Comparison of ENCODE assay signal across 22 cellular contexts in the genomic region with DNA sequence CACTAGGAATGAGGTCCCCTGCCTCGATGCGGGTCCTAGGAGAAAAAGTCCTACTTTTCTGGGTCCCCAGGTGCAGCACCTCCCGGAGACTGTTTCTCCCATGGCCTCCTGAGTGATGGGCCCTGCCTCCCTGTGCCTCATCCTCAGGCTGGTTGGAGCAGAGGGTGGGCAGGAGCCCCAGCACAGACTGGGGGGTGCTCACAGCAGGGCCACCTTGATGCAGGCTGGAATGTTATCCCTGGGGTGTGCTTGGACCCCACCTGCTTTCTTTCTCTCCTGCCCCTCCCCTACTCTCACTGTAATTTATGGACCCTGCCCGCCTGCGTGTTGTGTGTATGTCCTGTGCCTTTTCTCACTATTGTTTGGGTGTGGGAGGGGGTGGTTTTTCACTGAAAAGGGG. TPM values are rescaled to one million over a fixed set of nuclear protein-coding genes. Genes with fewer than 3 reads are reported as not detected.
"Had no signal": no experiment of that assay in that cellular context is flagged by ENCODE, and none has a peak within 500 bp of the region (broad histone marks: within the 10 kb centered on the region; RNA-seq: fewer than 3 reads in every experiment).

No MANE protein-coding gene starts in this region.

- DNase-seq: activated CD4-positive, alpha-beta T cell treated with anti-CD3 and anti-CD28 coated beads for 4 hours; activated CD8-positive, alpha-beta memory T cell treated with anti-CD3 and anti-CD28 coated beads for 24 hours; activated naive CD4-positive, alpha-beta T cell; activated naive CD8-positive, alpha-beta T cell treated with anti-CD3 and anti-CD28 coated beads, Interleukin-2, amount 50 U/mL, for 24 hours; aorta; cerebellar nuclear complex; effector CD8-positive, alpha-beta T cell; foreskin melanocyte; left ventricle myocardium superior; mesendoderm; natural killer cell; retina; stimulated activated CD4-positive, alpha-beta T cell treated with anti-CD3 and anti-CD28 coated beads, Interleukin-15, amount 100 ng/mL, for 24 hours; stimulated activated CD4-positive, alpha-beta T cell treated with anti-CD3 and anti-CD28 coated beads, Interleukin-4, amount 100 ng/mL, for 1 hour; stimulated activated naive CD8-positive, alpha-beta T cell treated with anti-CD3 and anti-CD28 coated beads, Interleukin-15, Interleukin-2, amounts not matched to agents 100 U/mL and 50 U/mL, for 24 hours; transverse colon had no signal

- H3K4me3 Mint-ChIP-seq: activated naive CD8-positive, alpha-beta T cell treated with anti-CD3 and anti-CD28 coated beads, Interleukin-2, amount 50 U/mL, for 24 hours; activated T-helper 1 cell treated with anti-CD3 and anti-CD28 coated beads, Interleukin-12 subunit alpha, Interleukin-12 subunit beta, Interleukin-2, Interleukin-4 antibody, amounts not matched to agents 30 ng/mL and 10 ng/mL and 1 ng/mL, durations not matched to agents 14 hours and 24 hours and 36 hours; natural killer cell had no signal

- H3K27ac Mint-ChIP-seq: activated naive CD8-positive, alpha-beta T cell treated with anti-CD3 and anti-CD28 coated beads, Interleukin-2, amount 50 U/mL, for 24 hours had no signal

- H3K36me3 Mint-ChIP-seq: natural killer cell had no signal

- H3K4me3 ChIP-seq: transverse colon, vagina had no signal

- H3K9me3 Mint-ChIP-seq: activated naive CD8-positive, alpha-beta T cell treated with anti-CD3 and anti-CD28 coated beads, Interleukin-2, amount 50 U/mL, for 24 hours; activated T-helper 1 cell treated with anti-CD3 and anti-CD28 coated beads, Interleukin-12 subunit alpha, Interleukin-12 subunit beta, Interleukin-2, Interleukin-4 antibody, amounts not matched to agents 30 ng/mL and 10 ng/mL and 1 ng/mL, durations not matched to agents 14 hours and 24 hours and 36 hours; natural killer cell had no signal

- H3K9me3 ChIP-seq: neutrophil, transverse colon, vagina had no signal

- ATAC-seq: activated naive CD8-positive, alpha-beta T cell treated with anti-CD3 and anti-CD28 coated beads, Interleukin-2, amount 50 U/mL, for 24 hours; left ventricle myocardium superior; natural killer cell; stimulated activated naive CD8-positive, alpha-beta T cell treated with anti-CD3 and anti-CD28 coated beads, Interleukin-15, Interleukin-2, amounts not matched to agents 100 U/mL and 50 U/mL, for 24 hours had no signal

- H3K27ac ChIP-seq: epithelial cell of prostate, neutrophil, transverse colon, vagina had no signal

RNA-seq across cellular contexts. Expression of a gene that starts 8.1 kb away (rescaled TPM):
- total RNA-seq: aorta, fibroblast of lung, kidney epithelial cell, vagina had no signal
- polyA plus RNA-seq: aorta, fibroblast of lung had no signal

RNA-seq across cellular contexts. Expression of a gene that starts 19.8 kb away (rescaled TPM):
- total RNA-seq: vagina had no signal
- polyA plus RNA-seq: aorta had no signal

RNA-seq across cellular contexts. Expression of a gene that starts 40.1 kb away (rescaled TPM):
- total RNA-seq: vagina had no signal
